26 cellular contexts compared by ENCODE assay signal in genomic region chr6:95487817-95488216, GRCh38.
"Had no signal": no experiment of that assay in that cellular context is flagged by ENCODE, and none has a peak within 500 bp of the region (broad histone marks: within the 10 kb centered on the region; RNA-seq: fewer than 3 reads in every experiment).

No MANE protein-coding gene starts in this region.

- ATAC-seq: effector memory CD8-positive, alpha-beta T cell; esophagus mucosa; gastrocnemius medialis; heart right ventricle; left cardiac atrium; left lung; left ventricle myocardium superior; lower lobe of right lung; mucosa of descending colon; naive thymus-derived CD8-positive, alpha-beta T cell had no signal

- H3K4me1 ChIP-seq: esophagus squamous epithelium, gastrocnemius medialis, heart right ventricle, left lung, lower lobe of right lung had no signal

- H3K4me3 ChIP-seq: esophagus squamous epithelium, gastrocnemius medialis, heart right ventricle, left lung, lower lobe of right lung, mucosa of descending colon had no signal

- DNase-seq: cortex of kidney; effector CD8-positive, alpha-beta T cell; effector memory CD8-positive, alpha-beta T cell; endodermal cell; erythroblast; esophagus squamous epithelium; foreskin fibroblast; foreskin melanocyte; gastrocnemius medialis; glutamatergic neuron; head of caudate nucleus; heart right ventricle; hippocampal formation; left cardiac atrium; left lung; left ventricle myocardium superior; lower lobe of right lung; mesenchymal stem cell; mucosa of descending colon; naive B cell; naive thymus-derived CD8-positive, alpha-beta T cell had no signal

- H3K27ac ChIP-seq: epithelial cell of prostate, esophagus squamous epithelium, gastrocnemius medialis, heart right ventricle, left lung, lower lobe of right lung had no signal

- H3K36me3 ChIP-seq: esophagus squamous epithelium, gastrocnemius medialis, heart right ventricle, left lung, lower lobe of right lung had no signal

- H3K9me3 ChIP-seq: esophagus squamous epithelium, gastrocnemius medialis, heart right ventricle, left lung, lower lobe of right lung, mucosa of descending colon had no signal

- H3K27me3 ChIP-seq: esophagus squamous epithelium, gastrocnemius medialis, heart right ventricle, left lung had no signal

- FAIRE-seq: endometrium, islet of Langerhans, keratinocyte had no signal
